ENCODE assay signal across 18 cellular contexts in the genomic region with DNA sequence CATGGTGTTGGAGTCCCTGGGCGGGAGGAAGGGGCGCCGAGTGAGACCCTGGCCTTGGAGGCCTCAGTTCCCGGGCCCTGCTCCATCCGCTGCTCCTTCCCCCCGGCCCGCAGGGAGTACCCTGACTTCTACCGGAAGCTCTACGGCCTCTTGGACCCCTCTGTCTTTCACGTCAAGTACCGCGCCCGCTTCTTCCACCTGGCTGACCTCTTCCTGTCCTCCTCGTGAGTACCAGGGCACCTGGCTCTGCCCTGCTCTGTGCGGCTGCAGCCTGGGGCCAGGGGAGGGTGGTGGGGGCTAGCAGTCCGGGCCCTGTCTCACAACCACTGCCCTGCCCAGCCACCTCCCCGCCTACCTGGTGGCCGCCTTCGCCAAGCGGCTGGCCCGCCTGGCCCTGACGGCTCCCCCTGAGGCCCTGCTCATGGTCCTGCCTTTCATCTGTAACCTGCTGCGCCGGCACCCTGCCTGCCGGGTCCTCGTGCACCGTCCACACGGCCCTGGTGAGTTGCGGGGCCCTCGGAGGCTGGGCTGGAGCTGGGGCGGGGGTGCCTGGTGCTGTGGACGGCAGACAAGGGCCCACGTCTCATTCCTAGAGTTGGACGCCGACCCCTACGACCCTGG.
"Had no signal": no experiment of that assay in that cellular context is flagged by ENCODE, and none has a peak within 500 bp of the region (broad histone marks: within the 10 kb centered on the region; RNA-seq: fewer than 3 reads in every experiment).

No MANE protein-coding gene starts in this region.

- FAIRE-seq: colon had no signal

- H3K4me3 ChIP-seq: adrenal gland, cardiac muscle cell, esophagus muscularis mucosa, smooth muscle cell had no signal

- H3K79me2 ChIP-seq: parathyroid adenoma had no signal

- DNase-seq: activated B cell treated with CpG ODN at 0.5 μM for 24 hours; activated naive CD4-positive, alpha-beta T cell treated with Interleukin-2 at 50 U/mL for 16 hours; activated T-cell treated with anti-CD3 and anti-CD28 coated beads for 4 hours; hypothalamus; kidney glomerular epithelial cell; mammary epithelial cell; stimulated activated CD8-positive, alpha-beta memory T cell treated with anti-CD3 and anti-CD28 coated beads, Interleukin-4, amount 100 ng/mL, for 48 hours; stimulated activated naive CD4-positive, alpha-beta T cell treated with Interleukin-2 at 50 U/mL for 16 hours; substantia nigra; SW 1271; trophoblast cell had no signal

- H3K9me3 ChIP-seq: adrenal gland, esophagus muscularis mucosa had no signal

- H3K36me3 ChIP-seq: cardiac muscle cell had no signal

- H3K4me2 ChIP-seq: smooth muscle cell had no signal

- H3K27me3 Mint-ChIP-seq: activated B cell treated with CpG ODN at 0.5 μM for 24 hours had no signal

- H3K4me1 ChIP-seq: parathyroid adenoma had no signal

- H3K27ac ChIP-seq: adrenal gland, cardiac muscle cell, esophagus muscularis mucosa, parathyroid adenoma had no signal

- H3K4me3 Mint-ChIP-seq: activated B cell treated with CpG ODN at 0.5 μM for 24 hours; T-helper 2 cell treated with Interferon-gamma antibody and Interleukin-4, amounts not matched to agents 5 μg/mL and 100 μg/mL, for 36 hours had no signal

- H3K27ac Mint-ChIP-seq: activated B cell treated with CpG ODN at 0.5 μM for 24 hours; T-helper 2 cell treated with Interferon-gamma antibody and Interleukin-4, amounts not matched to agents 5 μg/mL and 100 μg/mL, for 36 hours had no signal

- H2AFZ ChIP-seq: parathyroid adenoma had no signal

- H3K9ac ChIP-seq: parathyroid adenoma had no signal

- H3K27me3 ChIP-seq: adrenal gland, cardiac muscle cell, esophagus muscularis mucosa had no signal
